ENCODE assay signal across 7 cellular contexts in genomic region chr2:20302019-20302418, GRCh38.
"Had no signal": no experiment of that assay in that cellular context is flagged by ENCODE, and none has a peak within 500 bp of the region (broad histone marks: within the 10 kb centered on the region; RNA-seq: fewer than 3 reads in every experiment).

No MANE protein-coding gene starts in this region.

- H3K9me3 Mint-ChIP-seq: GM23338 had no signal

- H3K4me3 Mint-ChIP-seq: GM23338, H9 had no signal

- H3K4me3 ChIP-seq: GM23338, K562 had no signal

- H3K27ac Mint-ChIP-seq: GM23338 had no signal

- DNase-seq: H9, HCEC 1CT, IMR-90 had no signal

- ATAC-seq: GM23338, K562 had no signal

- FAIRE-seq: H1, H54 had no signal

- H3K4me2 ChIP-seq: GM23338 had no signal

- H2AFZ ChIP-seq: GM23338 had no signal
